11 cellular contexts compared by ENCODE assay signal in genomic region chr21:38809170-38809878, GRCh38. TPM values are rescaled to one million over a fixed set of nuclear protein-coding genes. Genes with fewer than 3 reads are reported as not detected.
DNase-seq lines count a peak whose midpoint lies in the region; ATAC-seq, FAIRE-seq and TF ChIP-seq lines count a peak whose summit lies in the region.
"Had no signal": no experiment of that assay in that cellular context is flagged by ENCODE, and none has a peak within 500 bp of the region (broad histone marks: within the 10 kb centered on the region; RNA-seq: fewer than 3 reads in every experiment).

No MANE protein-coding gene starts in this region.

- no peak for FAIRE-seq in K562 (lab: Jason Lieb, UNC)
- FAIRE-seq: A204.1 had no signal

- BruUV-seq in K562 (replicated peaks; lab: Mats Ljungman, UMichigan) (no TSS peak), A673 (replicated peaks; lab: Mats Ljungman, UMichigan) (no TSS peak)

- POLR2A ChIA-PET in activated CD8-positive, alpha-beta T cell treated with anti-CD3 and anti-CD28 coated beads for 36 hours (lab: Charles Lee), result interaction anchor here (0.7 to 3.9 kb wide), 5 partner anchors 9 to 374 kb away, joined by 3 to 14 read pairs (median 6); partner anchors contain the start of gene PSMG1
- POLR2A ChIA-PET in activated CD8-positive, alpha-beta T cell treated with anti-CD3 and anti-CD28 coated beads, Interleukin-2, amount 10 ng/mL, durations not matched to agents 7 days and 5 days (lab: Charles Lee), result interaction anchor here (0.6 to 0.9 kb wide), 3 partner anchors 43 to 368 kb away, joined by 3 to 6 read pairs (median 4); no protein-coding TSS in a partner anchor
- POLR2A ChIA-PET in K562 (lab: Yijun Ruan, JAX), result interaction anchor here (0.6 to 5.5 kb wide), 6 partner anchors 8 to 165 kb away, joined by 3 to 38 read pairs (median 5); no protein-coding TSS in a partner anchor
- POLR2A ChIA-PET in A673 (lab: Charles Lee; ENCODE audit: low non-redundant PET), result interaction anchor here (0.5 kb wide), 1 partner anchor 175 kb away, joined by 3 read pairs; no protein-coding TSS in a partner anchor

- TF ChIP-seq POLR2A in K562 (conservative IDR thresholded peaks at IDR 0.05) (no peak), right lobe of liver (IDR thresholded peaks at IDR 0.05) (peak; percentile 23), thyroid gland (IDR thresholded peaks at IDR 0.05) (no peak)

- peaks cover 39% of the 10 kb centered on the region for H3K4me1 Mint-ChIP-seq in activated CD8-positive, alpha-beta T cell treated with anti-CD3 and anti-CD28 coated beads for 36 hours (ENCODE audit: low read depth)
- H3K4me1 Mint-ChIP-seq in activated CD8-positive, alpha-beta T cell treated with anti-CD3 and anti-CD28 coated beads, Interleukin-2, amount 10 ng/mL, durations not matched to agents 7 days and 5 days (ENCODE audit: low read depth), result peaks cover 36% of the 10 kb centered on the region

- H4K20me1 ChIP-seq in K562 (replicated peaks; ENCODE audit: control insufficient read depth, insufficient read depth, low read length), result 0 out of 2 replicates have a peak, but pooled peaks cover 12% of the 10 kb centered on the region

- no peaks in the 10 kb centered on the region for H3K9me3 Mint-ChIP-seq in activated CD8-positive, alpha-beta T cell treated with anti-CD3 and anti-CD28 coated beads for 36 hours
- no peaks in the 10 kb centered on the region for H3K9me3 Mint-ChIP-seq in activated CD8-positive, alpha-beta T cell treated with anti-CD3 and anti-CD28 coated beads, Interleukin-2, amount 10 ng/mL, durations not matched to agents 7 days and 5 days (ENCODE audit: insufficient read depth)
- H3K9me3 Mint-ChIP-seq: neural crest cell had no signal

- peaks cover 4% of the 10 kb centered on the region for H3K9me1 ChIP-seq in K562 (ENCODE audit: control insufficient read depth, insufficient read depth, low read length)

- no peak for TF ChIP-seq EP300 in K562 (IDR thresholded peaks at IDR 0.05; ENCODE audit: low read length)

- no peak overlapping the region for H2AFZ ChIP-seq in K562 (ENCODE audit: low read depth, low read length)

- H3K9me3 ChIP-seq in K562 (replicated peaks; ENCODE audit: control insufficient read depth, insufficient read depth, low read depth, low read length) (no peaks in the 10 kb centered on the region), right lobe of liver (no peaks in the 10 kb centered on the region), thyroid gland (no peaks in the 10 kb centered on the region), A673 (ENCODE audit: low read depth, low read length, poor library complexity, severe bottlenecking) (no peaks in the 10 kb centered on the region)

- intact Hi-C loops in activated CD8-positive, alpha-beta T cell treated with anti-CD3 and anti-CD28 coated beads for 36 hours (cut with micrococcal nuclease), result loop anchor here (5.0 kb wide), 1 partner anchor 42 kb away; no protein-coding TSS in a partner anchor
- intact Hi-C loops in K562 (cut with micrococcal nuclease), result loop anchor here (5.0 to 10.0 kb wide), 3 partner anchors 43 to 328 kb away; no protein-coding TSS in a partner anchor
- intact Hi-C loops in right lobe of liver (cut with DNase I), result no loop called here
- intact Hi-C loops in thyroid gland (cut with DNase I), result loop anchor here (10.0 kb wide), 3 partner anchors 115 to 225 kb away; no protein-coding TSS in a partner anchor
- intact Hi-C loops in A673 (cut with micrococcal nuclease; ENCODE audit: unreplicated experiment), result loop anchor here (5.0 to 10.0 kb wide), 2 partner anchors 77 to 325 kb away; no protein-coding TSS in a partner anchor

- TF ChIP-seq CTCF in activated CD8-positive, alpha-beta T cell treated with anti-CD3 and anti-CD28 coated beads for 36 hours (IDR thresholded peaks at IDR 0.05), result no peak
- TF ChIP-seq CTCF in K562 (IDR thresholded peaks at IDR 0.05 in 2 of 3, conservative IDR thresholded peaks at IDR 0.05 in 1 of 3; ENCODE audit: insufficient read depth in 2 of 3, low read depth in 1 of 3, low read length in 3 of 3), result no peak
- no peak for TF ChIP-seq CTCF in right lobe of liver (IDR thresholded peaks at IDR 0.05)
- TF ChIP-seq CTCF in thyroid gland (IDR thresholded peaks at IDR 0.05), result no peak
- TF ChIP-seq CTCF in A673 (conservative IDR thresholded peaks at IDR 0.05; ENCODE audit: low read depth, low read length), result no peak

- no peak overlapping the region for H3K4me3 Mint-ChIP-seq in activated CD8-positive, alpha-beta T cell treated with anti-CD3 and anti-CD28 coated beads for 36 hours
- H3K4me3 Mint-ChIP-seq in activated CD8-positive, alpha-beta T cell treated with anti-CD3 and anti-CD28 coated beads, Interleukin-2, amount 10 ng/mL, durations not matched to agents 7 days and 5 days, result no peak overlapping the region
- H3K4me3 Mint-ChIP-seq: neural crest cell had no signal

- H3K79me2 ChIP-seq in K562 (ENCODE audit: control insufficient read depth, insufficient read depth, low read length), result peaks cover 34% of the 10 kb centered on the region

- peaks cover 20 to 30% of the 10 kb centered on the region in 2 experiments for H3K4me1 ChIP-seq in K562 (replicated peaks in 1 of 2; ENCODE audit: control insufficient read depth in 2 of 2, insufficient read depth in 2 of 2, low read length in 2 of 2)
- H3K4me1 ChIP-seq in right lobe of liver, result peaks cover 0 to 57% (median 19%) of the 10 kb centered on the region in 4 donors
- H3K4me1 ChIP-seq in thyroid gland, result peaks cover 13 to 36% of the 10 kb centered on the region in 2 donors
- peaks cover 54% of the 10 kb centered on the region for H3K4me1 ChIP-seq in A673 (ENCODE audit: insufficient read depth, low read length, poor library complexity, severe bottlenecking)

- H3K27me3 ChIP-seq in K562 (ENCODE audit: control insufficient read depth in 2 of 2, insufficient read depth in 2 of 2, low read length in 2 of 2), result no peaks in the 10 kb centered on the region; a peak in 1 of 5 replicates
- H3K27me3 ChIP-seq in right lobe of liver, result no peaks in the 10 kb centered on the region
- H3K27me3 ChIP-seq in thyroid gland, result no peaks in the 10 kb centered on the region
- H3K27me3 ChIP-seq in A673 (replicated peaks; ENCODE audit: insufficient read depth, low read depth, low read length, poor library complexity), result no peaks in the 10 kb centered on the region

- DNase-seq in activated CD8-positive, alpha-beta T cell treated with anti-CD3 and anti-CD28 coated beads for 36 hours, result no peak
- no peak for DNase-seq in activated CD8-positive, alpha-beta T cell treated with anti-CD3 and anti-CD28 coated beads, Interleukin-2, amount 10 ng/mL, durations not matched to agents 7 days and 5 days
- DNase-seq in K562 (ENCODE audit: extremely low read depth in 1 of 4, low spot score in 3 of 4), result no peak
- DNase-seq in right lobe of liver, result no peak
- DNase-seq in thyroid gland, result no peak
- no peak for DNase-seq in NCI-H2171 (lab: John Stamatoyannopoulos, UW)
- DNase-seq in hepatic stellate cell (ENCODE audit: low spot score), result no peak
- DNase-seq in A673 (ENCODE audit: low spot score), result no peak
- DNase-seq: NCI-H1092 treated with DMSO at 0.1 percent for 48 hours had no signal

- 60% methylated on average over 2 of the region's 2 CpGs for WGBS in K562 (ENCODE audit: insufficient coverage, low coverage, missing lambda C conversion rate)
- whole genome bisulfite sequencing in right lobe of liver (ENCODE audit: insufficient coverage, low coverage, low lambda C conversion rate, missing lambda C conversion rate), result 0% methylated on average over 1 of the region's 2 CpGs
- WGBS in thyroid gland, 2 donors, result 67 to 89% methylated on average over 2 of the region's 2 CpGs

- CTCF ChIA-PET in activated CD8-positive, alpha-beta T cell treated with anti-CD3 and anti-CD28 coated beads for 36 hours (lab: Charles Lee), result interaction anchor here (0.8 to 1.3 kb wide), 2 partner anchors 32 to 75 kb away, joined by 3 read pairs; no protein-coding TSS in a partner anchor
- CTCF ChIA-PET in activated CD8-positive, alpha-beta T cell treated with anti-CD3 and anti-CD28 coated beads, Interleukin-2, amount 10 ng/mL, durations not matched to agents 7 days and 5 days (lab: Charles Lee), result interaction anchor here (0.7 to 3.5 kb wide), 3 partner anchors 41 to 338 kb away, joined by 3 to 17 read pairs (median 8); no protein-coding TSS in a partner anchor
- CTCF ChIA-PET in K562 (lab: Yijun Ruan, JAX; ENCODE audit: low intra/inter-chr PET ratio) (no interaction called here), A673 (lab: Charles Lee) (no interaction called here)

- H3K36me3 Mint-ChIP-seq in activated CD8-positive, alpha-beta T cell treated with anti-CD3 and anti-CD28 coated beads for 36 hours (ENCODE audit: low read depth), result peaks cover 62% of the 10 kb centered on the region
- H3K36me3 Mint-ChIP-seq in activated CD8-positive, alpha-beta T cell treated with anti-CD3 and anti-CD28 coated beads, Interleukin-2, amount 10 ng/mL, durations not matched to agents 7 days and 5 days (ENCODE audit: low read depth), result peaks cover 47% of the 10 kb centered on the region

- H3K9ac ChIP-seq in K562 (ENCODE audit: insufficient read depth in 1 of 2, low read depth in 2 of 2, low read length in 2 of 2), result no peak overlapping the region

- H3K36me3 ChIP-seq in K562 (ENCODE audit: control insufficient read depth, insufficient read depth, low read length) (peaks cover 65% of the 10 kb centered on the region), right lobe of liver (peaks cover 10 to 47% (median 29%) of the 10 kb centered on the region in 4 donors), thyroid gland (peaks cover 25 to 38% of the 10 kb centered on the region in 2 donors), A673 (ENCODE audit: insufficient read depth, low read length, poor library complexity, severe bottlenecking) (peaks cover 14% of the 10 kb centered on the region)

- H3K27me3 Mint-ChIP-seq in activated CD8-positive, alpha-beta T cell treated with anti-CD3 and anti-CD28 coated beads for 36 hours, result no peaks in the 10 kb centered on the region
- H3K27me3 Mint-ChIP-seq in activated CD8-positive, alpha-beta T cell treated with anti-CD3 and anti-CD28 coated beads, Interleukin-2, amount 10 ng/mL, durations not matched to agents 7 days and 5 days (ENCODE audit: low read depth), result no peaks in the 10 kb centered on the region

- H3K27ac Mint-ChIP-seq in activated CD8-positive, alpha-beta T cell treated with anti-CD3 and anti-CD28 coated beads for 36 hours, result peak overlapping the region; percentile 59
- H3K27ac Mint-ChIP-seq in activated CD8-positive, alpha-beta T cell treated with anti-CD3 and anti-CD28 coated beads, Interleukin-2, amount 10 ng/mL, durations not matched to agents 7 days and 5 days, result no peak overlapping the region

- in situ Hi-C loops in K562 (cut with MboI), result no loop called here

- H3K27ac ChIP-seq in K562 (ENCODE audit: extremely low read depth, low read depth, low read length) (no peak overlapping the region; the same call in 2 of the 3 replicates), right lobe of liver (peak overlapping the region; percentile 96 to 99 (median 99)), thyroid gland (peak overlapping the region in 2 of 3 donors; percentile 97 to 99), A673 (ENCODE audit: low read depth, low read length, poor library complexity, severe bottlenecking) (no peak overlapping the region)

- no peak for TF ChIP-seq RAD21 in K562 (CRISPR knock-in tag; conservative IDR thresholded peaks at IDR 0.05 in 1 of 2, IDR thresholded peaks at IDR 0.05 in 1 of 2)

- no peak for ATAC-seq in activated CD8-positive, alpha-beta T cell treated with anti-CD3 and anti-CD28 coated beads for 36 hours
- ATAC-seq in activated CD8-positive, alpha-beta T cell treated with anti-CD3 and anti-CD28 coated beads, Interleukin-2, amount 10 ng/mL, durations not matched to agents 7 days and 5 days, result no peak
- no peak for ATAC-seq in K562
- no peak for ATAC-seq in right lobe of liver

- no peak overlapping the region for H3K4me3 ChIP-seq in K562
- H3K4me3 ChIP-seq in right lobe of liver, result peak overlapping the region; percentile 65 to 79 (median 70)
- no peak overlapping the region for H3K4me3 ChIP-seq in thyroid gland (replicated peaks in 1 of 3)
- no peak overlapping the region for H3K4me3 ChIP-seq in A673 (ENCODE audit: low read depth, low read length, poor library complexity, severe bottlenecking)

- no peak overlapping the region for H3K4me2 ChIP-seq in K562 (ENCODE audit: insufficient read depth, low read length)

RNA-seq across cellular contexts. Expression of gene ETS2, which starts 3.6 kb away (rescaled TPM):
- total RNA-seq in activated CD8-positive, alpha-beta T cell treated with anti-CD3 and anti-CD28 coated beads for 36 hours, result 10 to 100 TPM; 28.1 to 29.7 TPM
- total RNA-seq in activated CD8-positive, alpha-beta T cell treated with anti-CD3 and anti-CD28 coated beads, Interleukin-2, amount 10 ng/mL, durations not matched to agents 7 days and 5 days, result 10 to 100 TPM; 17.0 to 20.1 TPM
- 11.0 and 16.7 TPM in 2 replicates for total RNA-seq in K562 (2011; cell fraction: chromatin; rRNA removed; ENCODE audit: low replicate concordance)
- 10.9 and 16.3 TPM in 2 replicates for total RNA-seq in K562 (2011; cell fraction: nucleolus; rRNA removed)
- 9.7 and 11.9 TPM in 2 replicates for total RNA-seq in K562 (2011; cell fraction: nucleoplasm; rRNA removed)
- total RNA-seq in K562 (2014; rRNA removed) (12.2 and 13.1 TPM in 2 replicates), K562 (2014; rRNA removed; fragmentation: Illumina TruSeq; extraction: Trizol) (11.2 and 11.5 TPM in 2 replicates), K562 (2015; rRNA removed; fragmentation: Illumina TruSeq; extraction: Trizol) (14.0 and 15.4 TPM in 2 replicates), K562 (2021) (24.4 and 26.2 TPM in 2 replicates), right lobe of liver (100 to 1,000 TPM in 4 of 6 experiments, 10 to 100 TPM in 2; 38.3 to 252 (median 129) TPM), thyroid gland (10 to 100 TPM; 36.6 to 92.2 (median 56.3) TPM), A673 (2021) (35.1 and 45.6 TPM in 2 replicates)
- polyA plus RNA-seq in K562 (2011; rRNA removed) (8.7 and 10.5 TPM in 2 replicates), K562 (2014; fragmentation: Illumina TruSeq; extraction: Trizol) (17.9 and 24.2 TPM in 2 replicates), K562 (2014; fragmentation: Nextera tagmentation; extraction: Ambion mirVana) (1 to 10 TPM; 1.7 to 2.2 TPM), K562 (2014; rRNA removed) (12.8 and 13.7 TPM in 2 replicates)
- 5.4 and 6.5 TPM in 2 replicates for polyA plus RNA-seq in K562 (2011; cell fraction: cytosol; rRNA removed)
- 17.0 and 22.9 TPM in 2 replicates for polyA plus RNA-seq in K562 (2011; cell fraction: nucleus; rRNA removed)
- polyA plus RNA-seq in K562 (2012), result 12.5 and 19.4 TPM in 2 replicates
- polyA minus RNA-seq in K562 (2011; rRNA and poly(A)+ RNA removed), result 6.7 and 7.2 TPM in 2 replicates
- 7.4 and 11.6 TPM in 2 replicates for polyA minus RNA-seq in K562 (2011; cell fraction: cytosol; rRNA and poly(A)+ RNA removed)
- 9.2 and 9.9 TPM in 2 replicates for polyA minus RNA-seq in K562 (2011; cell fraction: nucleus; rRNA and poly(A)+ RNA removed)

Comparison
In these comparisons a context has a peak if more than half of its experiments do, and no peak if none do; other contexts are left out.
1. H3K27ac ChIP-seq: peak in right lobe of liver (3 of 3) and thyroid gland (2 of 3); none in K562 (single experiment) and A673 (single experiment).
2. H3K4me3 ChIP-seq: peak in right lobe of liver (3 of 3); none in K562 (single experiment), thyroid gland (0 of 3) and A673 (single experiment).
3. CTCF ChIA-PET loops: an anchor here in activated CD8-positive, alpha-beta T cell treated with anti-CD3 and anti-CD28 coated beads for 36 hours (0.8 to 1.3 kb wide) and activated CD8-positive, alpha-beta T cell treated with anti-CD3 and anti-CD28 coated beads, Interleukin-2, amount 10 ng/mL, durations not matched to agents 7 days and 5 days (0.7 to 3.5 kb wide); none called in K562 and A673.
4. intact Hi-C loops: an anchor here in activated CD8-positive, alpha-beta T cell treated with anti-CD3 and anti-CD28 coated beads for 36 hours (5.0 kb wide), K562 (5.0 to 10.0 kb wide), thyroid gland (10.0 kb wide) and A673 (5.0 to 10.0 kb wide); none called in right lobe of liver.